ENCODE assay signal across 1 cellular context in genomic region chr17:6969323-6969726, GRCh38.
A peak's percentile ranks its signal among the peaks of the same experiment; 100 is the strongest.
TF ChIP-seq lines count a peak whose summit lies in the region.

No MANE protein-coding gene starts in this region.

TF ChIP-seq in K562, 482 proteins besides CTCF, POLR2A, EP300 and RAD21 (continued from another document):
- TF ChIP-seq ZMIZ1 (IDR thresholded peaks at IDR 0.05; ENCODE audit: low read depth in 2 of 2, low read length in 2 of 2) (no peak), ZNF3 (CRISPR knock-in tag; IDR thresholded peaks at IDR 0.05) (no peak), SIN3B (IDR thresholded peaks at IDR 0.05; ENCODE audit: low read depth) (no peak), ZNF324 (CRISPR knock-in tag; IDR thresholded peaks at IDR 0.05) (no peak), MAFF (IDR thresholded peaks at IDR 0.05; ENCODE audit: low read length) (peak; percentile 95), NFYB (IDR thresholded peaks at IDR 0.05; ENCODE audit: extremely low read depth, insufficient read length) (no peak), TEAD1 (CRISPR knock-in tag; IDR thresholded peaks at IDR 0.05) (no peak), CBFA2T2 (conservative IDR thresholded peaks at IDR 0.05) (no peak), ZBED1 (IDR thresholded peaks at IDR 0.05) (no peak), ATF6 (CRISPR knock-in tag; IDR thresholded peaks at IDR 0.05) (no peak), FOXJ2 (tag; IDR thresholded peaks at IDR 0.05) (peak; percentile 76), PBX2 (CRISPR knock-in tag; IDR thresholded peaks at IDR 0.05; ENCODE audit: low read depth) (no peak), PBX2 (tag; conservative IDR thresholded peaks at IDR 0.05; ENCODE audit: low read depth) (peak; percentile 58), MAFG (tag; conservative IDR thresholded peaks at IDR 0.05) (peak; percentile 98), SMARCE1 (IDR thresholded peaks at IDR 0.05) (peak; percentile 61; the same call in 1 of the 2 replicates), ZNF561 (CRISPR knock-in tag; conservative IDR thresholded peaks at IDR 0.05) (no peak), STAT6 (CRISPR knock-in tag; IDR thresholded peaks at IDR 0.05) (no peak), EGR1 (conservative IDR thresholded peaks at IDR 0.05) (no peak), IRF9 (tag; IDR thresholded peaks at IDR 0.05) (no peak), ZEB2 (IDR thresholded peaks at IDR 0.05) (no peak), FOS (IDR thresholded peaks at IDR 0.05; ENCODE audit: extremely low read depth, insufficient read length) (no peak), TAF9B (IDR thresholded peaks at IDR 0.05; ENCODE audit: partially characterized antibody) (peak; percentile 43), ZNF785 (CRISPR knock-in tag; IDR thresholded peaks at IDR 0.05) (no peak)
